ENCODE assay signal across 9 cellular contexts in the genomic region with DNA sequence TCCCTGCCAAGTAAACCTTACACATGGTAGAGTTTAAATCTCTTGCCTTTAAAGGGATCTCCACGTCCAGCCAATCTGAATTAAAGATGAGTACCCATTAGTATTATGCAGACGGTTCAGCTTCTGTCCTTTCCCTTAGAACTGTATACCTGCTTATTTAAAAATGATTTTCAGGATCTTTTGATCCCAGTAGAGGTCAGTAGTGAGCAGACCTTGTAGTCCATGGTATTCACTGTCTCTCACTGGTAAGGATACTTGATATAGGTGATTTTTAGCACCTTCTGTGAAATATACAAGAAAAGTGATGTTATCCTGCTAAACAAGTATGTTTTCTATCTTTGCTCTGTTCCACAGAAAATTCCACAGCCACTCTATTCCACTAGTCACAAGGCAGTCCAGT.
DNase-seq lines count a peak whose midpoint lies in the region; ATAC-seq and TF ChIP-seq lines count a peak whose summit lies in the region.
"Had no signal": no experiment of that assay in that cellular context is flagged by ENCODE, and none has a peak within 500 bp of the region (broad histone marks: within the 10 kb centered on the region; RNA-seq: fewer than 3 reads in every experiment).

No MANE protein-coding gene starts in this region.

- CTCF ChIA-PET in PC-3 (lab: Charles Lee): interaction anchor here (0.5 kb wide), 1 partner anchor 1473 kb away, joined by 3 read pairs; no protein-coding TSS in a partner anchor

- H3K4me2 ChIP-seq in PC-3 (ENCODE audit: low read length): no peak overlapping the region

- no peaks in the 10 kb centered on the region for H3K36me3 ChIP-seq in PC-3 (ENCODE audit: low read depth, low read length)

- ATAC-seq in GM19328 (IDR thresholded peaks at IDR 0.05; ENCODE audit: unreplicated experiment) (peak; percentile 77), HG03558 (IDR thresholded peaks at IDR 0.05; ENCODE audit: extremely low read depth, unreplicated experiment) (peak; percentile 64), PC-3 (peak; percentile 92), sciatic nerve (peak; percentile 36)
- no peak for ATAC-seq in activated T-cell treated with anti-CD3 and anti-CD28 coated beads, Interleukin-2, amount 50 U/mL, for 4 hours

- POLR2A ChIA-PET in PC-3 (lab: Charles Lee; ENCODE audit: unreplicated experiment): no interaction called here

- H3K4me3 Mint-ChIP-seq in activated T-cell treated with anti-CD3 and anti-CD28 coated beads, Interleukin-2, amount 50 U/mL, for 4 hours: no peak overlapping the region
- H3K4me3 Mint-ChIP-seq: IgD-negative memory B cell had no signal

- no peak overlapping the region for H2AFZ ChIP-seq in PC-3 (ENCODE audit: low read length)

- no peaks in the 10 kb centered on the region for H3K4me1 Mint-ChIP-seq in activated T-cell treated with anti-CD3 and anti-CD28 coated beads, Interleukin-2, amount 50 U/mL, for 4 hours (ENCODE audit: low read depth)

- no TSS peak for BruUV-seq in PC-3 (replicated peaks; lab: Mats Ljungman, UMichigan)

- no peaks in the 10 kb centered on the region for H3K9me3 ChIP-seq in PC-3 (ENCODE audit: low read length)

- no peaks in the 10 kb centered on the region for H3K4me1 ChIP-seq in PC-3 (ENCODE audit: insufficient read depth, low read length)

- no peaks in the 10 kb centered on the region for H4K20me1 ChIP-seq in PC-3 (ENCODE audit: low read length)

- no peaks in the 10 kb centered on the region for H3K79me2 ChIP-seq in PC-3 (ENCODE audit: low read length)

- no peaks in the 10 kb centered on the region for H3K36me3 Mint-ChIP-seq in activated T-cell treated with anti-CD3 and anti-CD28 coated beads, Interleukin-2, amount 50 U/mL, for 4 hours (ENCODE audit: insufficient read depth)
- H3K36me3 Mint-ChIP-seq: IgD-negative memory B cell had no signal

- no peak overlapping the region for H3K9ac ChIP-seq in PC-3 (ENCODE audit: low read length)

- TF ChIP-seq CTCF in C4-2B (conservative IDR thresholded peaks at IDR 0.05): peak; percentile 77
- TF ChIP-seq CTCF in PC-3 (conservative IDR thresholded peaks at IDR 0.05; ENCODE audit: low read depth, low read length): peak; percentile 67
- TF ChIP-seq CTCF in fibroblast of mammary gland (conservative IDR thresholded peaks at IDR 0.05; ENCODE audit: control insufficient read depth, insufficient read depth, low read depth, low read length): peak; percentile 75

- DNase-seq in PC-3 (peak; percentile 77), fibroblast of mammary gland (ENCODE audit: low read depth) (peak; percentile 72), sciatic nerve (ENCODE audit: low spot score) (no peak), mesenteric fat pad (ENCODE audit: low spot score) (no peak)
- no peak for DNase-seq in activated T-cell treated with anti-CD3 and anti-CD28 coated beads, Interleukin-2, amount 50 U/mL, for 4 hours

- no peaks in the 10 kb centered on the region for H3F3A ChIP-seq in PC-3 (ENCODE audit: low read length, unreplicated experiment)

- no peaks in the 10 kb centered on the region for H3K27me3 Mint-ChIP-seq in activated T-cell treated with anti-CD3 and anti-CD28 coated beads, Interleukin-2, amount 50 U/mL, for 4 hours (ENCODE audit: low read depth)
- H3K27me3 Mint-ChIP-seq: IgD-negative memory B cell had no signal

- no peaks in the 10 kb centered on the region for H3K27me3 ChIP-seq in PC-3 (ENCODE audit: low read length)

- H3K9me3 Mint-ChIP-seq in activated T-cell treated with anti-CD3 and anti-CD28 coated beads, Interleukin-2, amount 50 U/mL, for 4 hours: peaks cover 10% of the 10 kb centered on the region
- H3K9me3 Mint-ChIP-seq: IgD-negative memory B cell had no signal

- H3K27ac ChIP-seq in C4-2B (no peak overlapping the region), PC-3 (ENCODE audit: low read length) (no peak overlapping the region)

- no peak overlapping the region for H3K4me3 ChIP-seq in PC-3 (ENCODE audit: low read length)
- H3K4me3 ChIP-seq in fibroblast of mammary gland (ENCODE audit: control insufficient read depth, low read depth, low read length): no peak overlapping the region

- H3K9me2 ChIP-seq in PC-3 (replicated peaks; ENCODE audit: low read length): no peaks in the 10 kb centered on the region

- intact Hi-C loops in PC-3 (cut with micrococcal nuclease): loop anchor here (5.0 kb wide), 6 partner anchors 174 to 1544 kb away; no protein-coding TSS in a partner anchor
- intact Hi-C loops in sciatic nerve (cut with DNase I): no loop called here

Comparison
In these comparisons a context has a peak if more than half of its experiments do, and no peak if none do; other contexts are left out.
1. ATAC-seq: peak in GM19328 (single experiment), HG03558 (single experiment), PC-3 (single experiment) and sciatic nerve (single experiment); none in activated T-cell treated with anti-CD3 and anti-CD28 coated beads, Interleukin-2, amount 50 U/mL, for 4 hours (0 of 2).
2. DNase-seq: peak in PC-3 (single experiment) and fibroblast of mammary gland (single experiment); none in sciatic nerve (single experiment), mesenteric fat pad (single experiment) and activated T-cell treated with anti-CD3 and anti-CD28 coated beads, Interleukin-2, amount 50 U/mL, for 4 hours (single experiment).
3. Peak in every context shown above with its lines, with median percentiles within 50 percentile points of each other: CTCF ChIP-seq.